2 cellular contexts compared by ENCODE assay signal in the genomic region with DNA sequence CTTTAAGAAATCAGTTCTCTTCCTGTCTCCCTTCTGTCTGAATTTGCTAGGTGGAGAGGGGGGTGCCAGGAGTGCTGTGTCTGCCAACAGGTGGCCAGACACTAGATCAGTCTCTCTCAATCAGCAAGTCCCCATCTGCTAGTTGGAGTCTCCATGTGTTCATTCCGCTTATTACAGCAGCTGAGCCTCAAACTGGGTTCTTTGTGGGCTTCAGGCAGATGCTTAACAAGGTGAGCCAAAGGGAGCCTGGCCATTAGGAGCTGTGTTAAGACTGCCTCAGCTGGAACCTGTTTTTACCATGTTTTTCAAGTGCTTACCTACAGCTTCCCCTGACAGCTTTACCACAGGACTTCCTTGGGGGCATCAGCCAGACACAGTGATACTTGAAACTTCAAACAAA.
TF ChIP-seq lines count a peak whose summit lies in the region.

No MANE protein-coding gene starts in this region.

TF ChIP-seq in GM23338, 12 proteins besides CTCF, POLR2A, EP300 and RAD21:
- no peak for TF ChIP-seq NANOG (IDR thresholded peaks at IDR 0.05; ENCODE audit: borderline replicate concordance)
- TF ChIP-seq, protein P1, sequence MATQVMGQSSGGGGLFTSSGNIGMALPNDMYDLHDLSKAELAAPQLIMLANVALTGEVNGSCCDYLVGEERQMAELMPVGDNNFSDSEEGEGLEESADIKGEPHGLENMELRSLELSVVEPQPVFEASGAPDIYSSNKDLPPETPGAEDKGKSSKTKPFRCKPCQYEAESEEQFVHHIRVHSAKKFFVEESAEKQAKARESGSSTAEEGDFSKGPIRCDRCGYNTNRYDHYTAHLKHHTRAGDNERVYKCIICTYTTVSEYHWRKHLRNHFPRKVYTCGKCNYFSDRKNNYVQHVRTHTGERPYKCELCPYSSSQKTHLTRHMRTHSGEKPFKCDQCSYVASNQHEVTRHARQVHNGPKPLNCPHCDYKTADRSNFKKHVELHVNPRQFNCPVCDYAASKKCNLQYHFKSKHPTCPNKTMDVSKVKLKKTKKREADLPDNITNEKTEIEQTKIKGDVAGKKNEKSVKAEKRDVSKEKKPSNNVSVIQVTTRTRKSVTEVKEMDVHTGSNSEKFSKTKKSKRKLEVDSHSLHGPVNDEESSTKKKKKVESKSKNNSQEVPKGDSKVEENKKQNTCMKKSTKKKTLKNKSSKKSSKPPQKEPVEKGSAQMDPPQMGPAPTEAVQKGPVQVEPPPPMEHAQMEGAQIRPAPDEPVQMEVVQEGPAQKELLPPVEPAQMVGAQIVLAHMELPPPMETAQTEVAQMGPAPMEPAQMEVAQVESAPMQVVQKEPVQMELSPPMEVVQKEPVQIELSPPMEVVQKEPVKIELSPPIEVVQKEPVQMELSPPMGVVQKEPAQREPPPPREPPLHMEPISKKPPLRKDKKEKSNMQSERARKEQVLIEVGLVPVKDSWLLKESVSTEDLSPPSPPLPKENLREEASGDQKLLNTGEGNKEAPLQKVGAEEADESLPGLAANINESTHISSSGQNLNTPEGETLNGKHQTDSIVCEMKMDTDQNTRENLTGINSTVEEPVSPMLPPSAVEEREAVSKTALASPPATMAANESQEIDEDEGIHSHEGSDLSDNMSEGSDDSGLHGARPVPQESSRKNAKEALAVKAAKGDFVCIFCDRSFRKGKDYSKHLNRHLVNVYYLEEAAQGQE (IDR thresholded peaks at IDR 0.05; ENCODE audit: unreplicated experiment) = no peak
- no peak for TF ChIP-seq ZNF331 (CRISPR knock-in tag; IDR thresholded peaks at IDR 0.05; ENCODE audit: low read depth)
- TF ChIP-seq CREB1 (CRISPR knock-in tag; IDR thresholded peaks at IDR 0.05; ENCODE audit: low read depth) = no peak
- no peak for TF ChIP-seq EZH2phosphoT487 (IDR thresholded peaks at IDR 0.05; ENCODE audit: unreplicated experiment)

TF ChIP-seq in H1, 55 proteins besides CTCF, POLR2A, EP300 and RAD21:
- TF ChIP-seq GABPA (IDR thresholded peaks at IDR 0.05; ENCODE audit: borderline replicate concordance, insufficient read depth, low read length) = no peak
- 0 out of 2 replicates have a peak, but pooled peaks have one; percentile 44 for TF ChIP-seq TBP (IDR thresholded peaks at IDR 0.05; ENCODE audit: low read depth, low read length)
